ENCODE assay signal across 8 cellular contexts in the genomic region with DNA sequence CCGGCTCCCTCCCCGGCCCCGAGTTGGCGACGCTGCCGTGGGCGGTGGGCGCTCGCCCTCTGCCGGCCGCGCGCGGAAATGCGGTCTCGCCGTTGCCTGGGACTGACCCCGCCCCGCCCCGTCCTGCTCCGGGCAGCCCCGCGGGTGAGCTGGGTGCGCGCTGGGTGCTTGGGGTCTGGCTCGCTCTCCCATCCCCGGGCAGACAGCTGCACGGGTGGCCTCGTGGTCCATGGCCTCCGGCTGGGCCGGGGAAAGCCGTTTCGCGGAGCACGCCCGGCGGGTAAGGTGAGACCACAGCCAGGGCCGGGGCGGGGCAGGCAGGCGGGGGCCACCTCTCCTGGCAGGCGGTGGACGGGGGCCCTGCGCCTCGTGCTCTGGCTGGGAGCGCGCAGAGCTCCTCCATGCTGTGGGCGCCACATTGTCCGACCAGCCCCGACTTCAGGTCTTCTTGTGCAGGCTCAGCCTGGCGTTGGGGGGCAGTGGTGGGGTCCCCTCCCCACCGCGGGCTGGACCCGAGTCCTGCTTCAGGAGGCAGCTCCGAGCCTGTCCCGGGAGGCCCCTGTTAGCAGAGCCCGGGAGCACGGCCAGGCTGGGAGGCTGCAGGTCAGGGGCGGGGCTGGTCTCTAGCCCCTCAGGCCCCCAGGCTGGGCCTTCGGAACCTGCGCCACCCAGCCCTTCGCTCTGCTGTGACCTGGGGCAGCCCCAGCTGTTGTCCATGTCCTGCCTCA. TPM values are rescaled to one million over a fixed set of nuclear protein-coding genes. Genes with fewer than 3 reads are reported as not detected.
DNase-seq lines count a peak whose midpoint lies in the region; ATAC-seq and TF ChIP-seq lines count a peak whose summit lies in the region.

No MANE protein-coding gene starts in this region.

- H3K36me3 Mint-ChIP-seq in natural killer cell, result no peaks in the 10 kb centered on the region

- no peak overlapping the region for H3K27ac Mint-ChIP-seq in natural killer cell

- H3K27me3 Mint-ChIP-seq in natural killer cell (ENCODE audit: low read depth in 2 of 2), result no peaks in the 10 kb centered on the region

- no peaks in the 10 kb centered on the region for H3K4me1 Mint-ChIP-seq in natural killer cell

- ATAC-seq in natural killer cell, result peak; percentile 79 to 96 (median 93)

- DNase-seq in GM12864 (ENCODE audit: low read depth) (no peak), NCI-H2171 treated with DMSO at 0.1 percent for 48 hours (lab: John Stamatoyannopoulos, UW) (peak; percentile 55), epithelial cell of proximal tubule (ENCODE audit: low read depth) (no peak), natural killer cell (peak; percentile 77), COR-L47 (lab: John Stamatoyannopoulos, UW) (no peak), ureter (ENCODE audit: low spot score) (no peak)
- peak; percentile 46 to 64 (median 48) for DNase-seq in activated CD8-positive, alpha-beta memory T cell treated with anti-CD3 and anti-CD28 coated beads for 48 hours (ENCODE audit: low read depth in 2 of 3, low spot score in 2 of 3)
- peak; percentile 8 to 75 (median 59) for DNase-seq in stimulated activated naive CD4-positive, alpha-beta T cell (lab: John Stamatoyannopoulos, UW)

- H3K4me3 ChIP-seq in GM12864 (ENCODE audit: low read depth, low read length), result no peak overlapping the region
- no peak overlapping the region for H3K4me3 ChIP-seq in epithelial cell of proximal tubule (ENCODE audit: low read depth, low read length)

- TF ChIP-seq CTCF in GM12864 (IDR thresholded peaks at IDR 0.05; ENCODE audit: low read depth, low read length, missing control alignments), result peak; percentile 62
- TF ChIP-seq CTCF in epithelial cell of proximal tubule (conservative IDR thresholded peaks at IDR 0.05; ENCODE audit: low read depth, low read length), result peak; percentile 55
- TF ChIP-seq CTCF in natural killer cell (IDR thresholded peaks at IDR 0.05), result peak; percentile 54

- H3K4me3 Mint-ChIP-seq in natural killer cell, result no peak overlapping the region

- no peaks in the 10 kb centered on the region for H3K9me3 Mint-ChIP-seq in natural killer cell

- intact Hi-C loops in natural killer cell (cut with micrococcal nuclease), result no loop called here

RNA-seq across cellular contexts. Expression of a gene that starts 7.0 kb away (rescaled TPM):
- total RNA-seq in epithelial cell of proximal tubule, result not detected in 2 replicates
- total RNA-seq in natural killer cell, result not detected
- not detected for total RNA-seq in ureter

RNA-seq across cellular contexts. Expression of a gene that starts 30.5 kb away (rescaled TPM):
- not detected in 2 replicates for total RNA-seq in epithelial cell of proximal tubule
- not detected for total RNA-seq in natural killer cell
- total RNA-seq in ureter, result 0.47 TPM

RNA-seq across cellular contexts. Expression of a gene that starts 49.8 kb away (rescaled TPM):
- total RNA-seq in epithelial cell of proximal tubule, result 0.22 and 0.29 TPM in 2 replicates
- total RNA-seq in natural killer cell, result 1 to 10 TPM; 1.1 to 1.5 (median 1.3) TPM
- total RNA-seq in ureter, result 24.4 TPM

Comparison
In these comparisons a context has a peak if more than half of its experiments do, and no peak if none do; other contexts are left out.
1. DNase-seq: peak in NCI-H2171 treated with DMSO at 0.1 percent for 48 hours (single experiment), activated CD8-positive, alpha-beta memory T cell treated with anti-CD3 and anti-CD28 coated beads for 48 hours (3 of 3), natural killer cell (single experiment) and stimulated activated naive CD4-positive, alpha-beta T cell (6 of 6); none in GM12864 (single experiment), epithelial cell of proximal tubule (single experiment), COR-L47 (single experiment) and ureter (single experiment).
2. RNA of a gene that starts 49.8 kb away (total RNA-seq): 24.4 TPM in ureter (single experiment); 1.1 to 1.5 TPM in natural killer cell and 0.22 to 0.29 TPM in epithelial cell of proximal tubule; every median in the first group is over 10 times any median in the second.
3. Peak in every context shown above with its lines, with median percentiles within 50 percentile points of each other: CTCF ChIP-seq.